Comparison of ENCODE assay signal across 28 cellular contexts in genomic region chr13:83722443-83722842, GRCh38.
DNase-seq lines count a peak whose midpoint lies in the region; ATAC-seq, FAIRE-seq and TF ChIP-seq lines count a peak whose summit lies in the region.
"Had no signal": no experiment of that assay in that cellular context is flagged by ENCODE, and none has a peak within 500 bp of the region (broad histone marks: within the 10 kb centered on the region; RNA-seq: fewer than 3 reads in every experiment).

No MANE protein-coding gene starts in this region.

- H3K4ac ChIP-seq in H9 (ENCODE audit: low read depth, low read length) (no peak overlapping the region), H1 (replicated peaks; ENCODE audit: insufficient read length, low read depth, low read length) (no peak overlapping the region)

- H2BK15ac ChIP-seq in H9 (ENCODE audit: low read depth, low read length) (no peak overlapping the region), H1 (ENCODE audit: low read length) (no peak overlapping the region)

- H4K8ac ChIP-seq in H9 (replicated peaks; ENCODE audit: insufficient read length, low read depth, low read length) (no peak overlapping the region), H1 (ENCODE audit: extremely low read depth, insufficient read depth, low read length) (no peak overlapping the region)

- H3K56ac ChIP-seq in H9 (ENCODE audit: insufficient read length, low read depth, low read length) (no peak overlapping the region), H1 (replicated peaks; ENCODE audit: insufficient read length, low read depth, low read length) (no peak overlapping the region)

- H3K27me3 Mint-ChIP-seq in GM23338 (ENCODE audit: insufficient read depth, low read depth, poor library complexity): peaks cover 3% of the 10 kb centered on the region
- H3K27me3 Mint-ChIP-seq in H9 (ENCODE audit: low read depth): no peaks in the 10 kb centered on the region
- H3K27me3 Mint-ChIP-seq in neural progenitor cell (ENCODE audit: insufficient read depth, low read depth): no peaks in the 10 kb centered on the region
- H3K27me3 Mint-ChIP-seq: CD4-positive, alpha-beta memory T cell; CD4-positive, CD25-positive, alpha-beta regulatory T cell had no signal

- H2BK5ac ChIP-seq in H9 (ENCODE audit: insufficient read length, low read length) (no peak overlapping the region), H1 (ENCODE audit: low read depth, low read length) (no peak overlapping the region)

- H3K27me3 ChIP-seq in GM23338 (ENCODE audit: insufficient read depth) (no peaks in the 10 kb centered on the region), H9 (ENCODE audit: insufficient read depth, low read length) (no peaks in the 10 kb centered on the region), H1 (replicated peaks in 1 of 4; ENCODE audit: control insufficient read depth in 3 of 4, extremely low read depth in 1 of 4, insufficient read depth in 3 of 4, low read length in 3 of 4) (no peaks in the 10 kb centered on the region), neural progenitor cell (no peaks in the 10 kb centered on the region), heart right ventricle (no peaks in the 10 kb centered on the region)
- H3K27me3 ChIP-seq: BE2C, BLaER1 had no signal

- H3K18ac ChIP-seq in H9 (ENCODE audit: insufficient read length, low read depth, low read length) (no peak overlapping the region), H1 (ENCODE audit: extremely low read depth, low read length) (no peak overlapping the region)

- peak; percentile 29 for DNase-seq in GM23338 (ENCODE audit: low spot score)
- DNase-seq in H9: no peak
- no peak for DNase-seq in H1 (ENCODE audit: low read depth in 1 of 2, low spot score in 2 of 2)
- no peak for DNase-seq in neural progenitor cell (ENCODE audit: low spot score)
- DNase-seq in NCI-H2029 treated with DMSO at 0.1 percent for 48 hours (lab: John Stamatoyannopoulos, UW): no peak
- DNase-seq in heart right ventricle: no peak
- DNase-seq in GM20000 (ENCODE audit: low spot score): no peak
- DNase-seq: 8988T; ACHN; BE2C; C1 segment of cervical spinal cord; CD4-positive, alpha-beta memory T cell; CD4-positive, CD25-positive, alpha-beta regulatory T cell; CD8-positive, alpha-beta memory T cell; COR-L47; DMS 273 treated with DMSO at 0.1 percent for 48 hours; DMS153; DMS53; DMS79; DND-41; EL; GDM1 had no signal

- H3K36me3 Mint-ChIP-seq in GM23338 (ENCODE audit: low read depth): no peaks in the 10 kb centered on the region
- no peaks in the 10 kb centered on the region for H3K36me3 Mint-ChIP-seq in H9 (ENCODE audit: insufficient read depth in 1 of 3, low read depth in 3 of 3)
- no peaks in the 10 kb centered on the region for H3K36me3 Mint-ChIP-seq in neural progenitor cell
- H3K36me3 Mint-ChIP-seq: CD14-positive monocyte; CD4-positive, alpha-beta memory T cell; CD4-positive, CD25-positive, alpha-beta regulatory T cell; CD8-positive, alpha-beta memory T cell had no signal

- H3K79me2 ChIP-seq in GM23338 (replicated peaks; ENCODE audit: insufficient read depth): no peaks in the 10 kb centered on the region
- H3K79me2 ChIP-seq in H9 (ENCODE audit: insufficient read depth, low read length): no peaks in the 10 kb centered on the region
- no peaks in the 10 kb centered on the region for H3K79me2 ChIP-seq in H1 (ENCODE audit: control insufficient read depth in 1 of 2, insufficient read depth in 2 of 2, low read length in 2 of 2)
- no peaks in the 10 kb centered on the region for H3K79me2 ChIP-seq in neural progenitor cell (ENCODE audit: low read depth)

- peaks cover 37% of the 10 kb centered on the region for H3K4me1 ChIP-seq in GM23338 (ENCODE audit: insufficient read depth)
- peaks cover 3% of the 10 kb centered on the region; the same call in 1 of the 2 replicates for H3K4me1 ChIP-seq in H9 (ENCODE audit: insufficient read depth, low read length)
- peaks cover 0 to 3% (median 1%) of the 10 kb centered on the region in 4 experiments; a peak in 1 of 7 replicates for H3K4me1 ChIP-seq in H1 (replicated peaks in 1 of 4; ENCODE audit: control insufficient read depth in 3 of 4, insufficient read depth in 4 of 4, low read length in 3 of 4)
- H3K4me1 ChIP-seq in neural progenitor cell: no peaks in the 10 kb centered on the region
- H3K4me1 ChIP-seq in heart right ventricle: no peaks in the 10 kb centered on the region
- H3K4me1 ChIP-seq: BE2C, BLaER1 had no signal

- H3F3A ChIP-seq in GM23338 (replicated peaks; ENCODE audit: low read depth) (no peaks in the 10 kb centered on the region), neural progenitor cell (ENCODE audit: low read depth) (no peaks in the 10 kb centered on the region)

- H3K4me3 ChIP-seq in GM23338: no peak overlapping the region
- no peak overlapping the region for H3K4me3 ChIP-seq in H1 (ENCODE audit: extremely low read depth in 1 of 4, insufficient read depth in 2 of 4, low read depth in 3 of 4, low read length in 4 of 4)
- no peak overlapping the region for H3K4me3 ChIP-seq in neural progenitor cell
- H3K4me3 ChIP-seq in heart right ventricle: no peak overlapping the region
- H3K4me3 ChIP-seq: BLaER1, GM12878 had no signal

- TF ChIP-seq CTCF in GM23338 (conservative IDR thresholded peaks at IDR 0.05; ENCODE audit: low read depth in 2 of 2) (no peak), H9 (conservative IDR thresholded peaks at IDR 0.05) (no peak), H1 (IDR thresholded peaks at IDR 0.05; ENCODE audit: control extremely low read depth in 1 of 3, insufficient read depth in 1 of 3, low read depth in 1 of 3, low read length in 3 of 3) (no peak), neural progenitor cell (IDR thresholded peaks at IDR 0.05) (no peak), heart right ventricle (IDR thresholded peaks at IDR 0.05) (no peak), GM20000 (IDR thresholded peaks at IDR 0.05; ENCODE audit: extremely low read depth, missing control alignments) (no peak)

- H3K9ac ChIP-seq in H9 (ENCODE audit: extremely low read depth, insufficient read length, low read length) (peak overlapping the region; percentile 44), H1 (replicated peaks in 1 of 4; ENCODE audit: extremely low read depth in 1 of 4, low read depth in 3 of 4, low read length in 3 of 4) (no peak overlapping the region), neural progenitor cell (no peak overlapping the region)
- H3K9ac ChIP-seq: BLaER1 had no signal

- H3K79me1 ChIP-seq in H9 (ENCODE audit: insufficient read depth, low read depth, low read length, poor library complexity, severe bottlenecking) (no peaks in the 10 kb centered on the region), H1 (ENCODE audit: low read depth, low read length) (no peaks in the 10 kb centered on the region)

- H3K4me1 Mint-ChIP-seq in GM23338: peaks cover 28% of the 10 kb centered on the region
- H3K4me1 Mint-ChIP-seq in H9: peaks cover 20 to 23% of the 10 kb centered on the region in 2 experiments
- no peaks in the 10 kb centered on the region for H3K4me1 Mint-ChIP-seq in neural progenitor cell
- H3K4me1 Mint-ChIP-seq: CD14-positive monocyte; CD4-positive, alpha-beta memory T cell; CD4-positive, CD25-positive, alpha-beta regulatory T cell; CD8-positive, alpha-beta memory T cell had no signal

- no peak for TF ChIP-seq POLR2A in H1 (IDR thresholded peaks at IDR 0.05; ENCODE audit: control extremely low read depth in 1 of 2, low read depth in 2 of 2, low read length in 2 of 2)

- H2BK20ac ChIP-seq in H9 (ENCODE audit: low read depth, low read length, poor library complexity, severe bottlenecking) (no peak overlapping the region), H1 (ENCODE audit: low read length) (no peak overlapping the region)

- H4K91ac ChIP-seq in H9 (ENCODE audit: insufficient read length, low read depth, low read length) (no peak overlapping the region), H1 (replicated peaks; ENCODE audit: insufficient read length, low read length) (no peak overlapping the region)

- POLR2A ChIA-PET in H1 (lab: Charles Lee; ENCODE audit: partially characterized antibody): interaction anchor here (0.6 kb wide), 1 partner anchor 91 kb away, joined by 3 read pairs; no protein-coding TSS in a partner anchor

- no peaks in the 10 kb centered on the region for H3K9me2 ChIP-seq in GM23338 (ENCODE audit: insufficient read depth)

- H3K36me3 ChIP-seq in GM23338 (ENCODE audit: insufficient read depth) (no peaks in the 10 kb centered on the region), H1 (ENCODE audit: control insufficient read depth in 2 of 4, insufficient read depth in 4 of 4, low read length in 3 of 4) (no peaks in the 10 kb centered on the region), neural progenitor cell (no peaks in the 10 kb centered on the region), heart right ventricle (no peaks in the 10 kb centered on the region)
- H3K36me3 ChIP-seq: BE2C, BLaER1 had no signal

- H2BK120ac ChIP-seq in H9 (ENCODE audit: low read depth, low read length, poor library complexity, severe bottlenecking) (no peak overlapping the region), H1 (replicated peaks; ENCODE audit: low read depth, low read length) (no peak overlapping the region)

- H3K4me3 Mint-ChIP-seq in GM23338 (no peak overlapping the region), H9 (no peak overlapping the region), neural progenitor cell (no peak overlapping the region)
- H3K4me3 Mint-ChIP-seq: CD14-positive monocyte; CD4-positive, alpha-beta memory T cell; CD4-positive, CD25-positive, alpha-beta regulatory T cell; CD8-positive, alpha-beta memory T cell had no signal

- no peak for TF ChIP-seq EP300 in H1 (IDR thresholded peaks at IDR 0.05; ENCODE audit: borderline replicate concordance in 1 of 2, low read depth in 2 of 2, low read length in 2 of 2)

- H3K27ac Mint-ChIP-seq in GM23338 (peak overlapping the region; percentile 87), H9 (peak overlapping the region in 1 of 3 experiments; percentile 45; a peak in 3 of 7 replicates), neural progenitor cell (no peak overlapping the region)
- H3K27ac Mint-ChIP-seq: CD14-positive monocyte; CD4-positive, alpha-beta memory T cell; CD4-positive, CD25-positive, alpha-beta regulatory T cell; CD8-positive, alpha-beta memory T cell had no signal

- H4K20me1 ChIP-seq in GM23338 (replicated peaks; ENCODE audit: insufficient read depth) (no peaks in the 10 kb centered on the region), H9 (ENCODE audit: control insufficient read depth, insufficient read depth, insufficient read length) (no peaks in the 10 kb centered on the region), H1 (replicated peaks in 1 of 2; ENCODE audit: control insufficient read depth in 1 of 2, insufficient read depth in 2 of 2, low read length in 2 of 2) (no peaks in the 10 kb centered on the region), neural progenitor cell (ENCODE audit: low read depth) (no peaks in the 10 kb centered on the region)
- H4K20me1 ChIP-seq: BLaER1 had no signal

- H4K5ac ChIP-seq in H9 (ENCODE audit: insufficient read length, low read depth, low read length) (no peak overlapping the region), H1 (ENCODE audit: insufficient read length, low read depth, low read length) (no peak overlapping the region)

- H3T11ph ChIP-seq in H9 (ENCODE audit: low read length): no peak overlapping the region

- H3K23ac ChIP-seq in H9 (ENCODE audit: insufficient read length, low read depth, low read length) (no peak overlapping the region), H1 (ENCODE audit: insufficient read length) (no peak overlapping the region)

- H3K23me2 ChIP-seq in H9 (ENCODE audit: insufficient read length, low read depth, low read length, poor library complexity, severe bottlenecking): no peaks in the 10 kb centered on the region
- no peaks in the 10 kb centered on the region for H3K23me2 ChIP-seq in H1 (ENCODE audit: low read depth, low read length)

- H3K27ac ChIP-seq in GM23338 (ENCODE audit: low read depth) (no peak overlapping the region), H9 (ENCODE audit: insufficient read length, low read depth, low read length) (no peak overlapping the region), H1 (ENCODE audit: low read depth, low read length) (no peak overlapping the region), neural progenitor cell (no peak overlapping the region), heart right ventricle (no peak overlapping the region)
- H3K27ac ChIP-seq: BLaER1 had no signal

- H2AFZ ChIP-seq in GM23338 (no peak overlapping the region), H9 (ENCODE audit: low read length) (no peak overlapping the region), H1 (ENCODE audit: low read length) (peak overlapping the region; percentile 71; the same call in 1 of the 2 replicates), neural progenitor cell (replicated peaks) (peak overlapping the region; percentile 72)

- no CpG with 5 or more reads among the region's 2 CpGs for WGBS in H9 (ENCODE audit: extremely low coverage, insufficient read length, low lambda C conversion rate)
- 63% methylated on average over 2 of the region's 2 CpGs; no CpG with 5 or more reads in 1 of the 2 experiments for WGBS in H1 (ENCODE audit: extremely low coverage in 1 of 2, insufficient coverage in 1 of 2, insufficient read length in 1 of 2, insufficient replicate concordance in 2 of 2, low coverage in 1 of 2, low lambda C conversion rate in 2 of 2, missing lambda C conversion rate in 1 of 2), 2 experiments
- WGBS in heart right ventricle, 2 donors: 89 to 93% methylated on average over 2 of the region's 2 CpGs

- no peaks in the 10 kb centered on the region for H3K9me3 ChIP-seq in H9 (ENCODE audit: control insufficient read depth, low read depth, low read length)
- H3K9me3 ChIP-seq in H1 (ENCODE audit: insufficient read depth in 2 of 2, low read depth in 1 of 2, low read length in 1 of 2): no peaks in the 10 kb centered on the region
- no peaks in the 10 kb centered on the region for H3K9me3 ChIP-seq in neural progenitor cell (ENCODE audit: low read depth)
- no peaks in the 10 kb centered on the region for H3K9me3 ChIP-seq in heart right ventricle
- H3K9me3 ChIP-seq: BE2C, BLaER1 had no signal

- no peak for FAIRE-seq in H1 (lab: Jason Lieb, UNC)
- FAIRE-seq: A204.1, GM12878, GM12892, GM18507 had no signal

- intact Hi-C loops in heart right ventricle (cut with DNase I): loop anchor here in 1 of 10 donors (10.0 kb wide), 1 partner anchor 88 kb away; no protein-coding TSS in a partner anchor

- ATAC-seq in GM23338 (peak; percentile 50), heart right ventricle (no peak)
- ATAC-seq: GM12878 had no signal

- H3K9me3 Mint-ChIP-seq in GM23338 (no peaks in the 10 kb centered on the region), H9 (no peaks in the 10 kb centered on the region), neural progenitor cell (no peaks in the 10 kb centered on the region)

- H3K4me2 ChIP-seq in GM23338 (0 out of 2 replicates have a peak overlapping the region, but pooled peaks have one; percentile 19), H9 (ENCODE audit: insufficient read depth, insufficient read length, low read length) (no peak overlapping the region), H1 (ENCODE audit: insufficient read depth in 1 of 2, low read depth in 2 of 2, low read length in 2 of 2) (no peak overlapping the region), neural progenitor cell (no peak overlapping the region)
- H3K4me2 ChIP-seq: BLaER1 had no signal

- H2BK12ac ChIP-seq in H9 (ENCODE audit: insufficient read length, low read depth, low read length) (no peak overlapping the region), H1 (ENCODE audit: low read depth, low read length) (no peak overlapping the region)

- CTCF ChIA-PET in H1 (lab: Charles Lee; ENCODE audit: partially characterized antibody): no interaction called here

- H2AK5ac ChIP-seq in H9 (ENCODE audit: insufficient read length, low read length) (no peak overlapping the region), H1 (ENCODE audit: low read depth, low read length) (no peak overlapping the region)

- H3K14ac ChIP-seq in H9 (ENCODE audit: insufficient read depth, low read length): no peak overlapping the region
- H3K14ac ChIP-seq in H1 (ENCODE audit: insufficient read length): no peak overlapping the region

- no peak for TF ChIP-seq RAD21 in H1 (IDR thresholded peaks at IDR 0.05 in 1 of 2, conservative IDR thresholded peaks at IDR 0.05 in 1 of 2; ENCODE audit: low read depth in 2 of 2, low read length in 2 of 2)

Comparison
In these comparisons a context has a peak if more than half of its experiments do, and no peak if none do; other contexts are left out.
1. H2AFZ ChIP-seq: peak in H1 (single experiment) and neural progenitor cell (single experiment); none in GM23338 (single experiment) and H9 (single experiment).